ENCODE assay signal across 11 cellular contexts in the genomic region with DNA sequence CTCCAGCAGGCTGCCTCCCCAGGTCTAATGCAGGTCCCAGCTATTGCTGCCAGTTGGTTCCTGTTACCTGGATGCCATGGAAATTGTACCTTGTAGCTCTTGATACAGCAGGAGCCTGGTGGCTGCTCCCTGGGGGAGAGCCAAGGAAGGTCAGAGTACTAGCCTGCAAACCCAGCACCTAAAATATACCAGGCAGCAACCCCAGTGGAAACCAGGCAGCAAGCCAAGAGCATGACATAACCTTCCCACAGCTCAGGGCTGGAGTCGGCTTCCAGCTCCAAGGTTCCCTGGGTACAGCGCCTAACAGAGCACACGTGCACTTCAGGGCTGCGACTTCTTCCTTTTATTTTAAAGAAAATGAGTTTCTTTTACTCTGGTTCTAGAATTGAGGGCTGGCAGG. TPM values are rescaled to one million over a fixed set of nuclear protein-coding genes. Genes with fewer than 3 reads are reported as not detected.
A peak's percentile ranks its signal among the peaks of the same experiment; 100 is the strongest.
DNase-seq lines count a peak whose midpoint lies in the region; ATAC-seq and TF ChIP-seq lines count a peak whose summit lies in the region.
"Had no signal": no experiment of that assay in that cellular context is flagged by ENCODE, and none has a peak within 500 bp of the region (broad histone marks: within the 10 kb centered on the region; RNA-seq: fewer than 3 reads in every experiment).

No MANE protein-coding gene starts in this region.

- CTCF ChIA-PET in OCI-LY7 (lab: Charles Lee; ENCODE audit: unreplicated experiment) = no interaction called here

- H3K4me1 ChIP-seq in ovary (ENCODE audit: insufficient read depth) (peaks cover 4% of the 10 kb centered on the region), OCI-LY7 (ENCODE audit: insufficient read depth, low read length, poor library complexity, severe bottlenecking) (no peaks in the 10 kb centered on the region)

- H3K9me2 ChIP-seq in OCI-LY7 (ENCODE audit: insufficient read depth, low read length) = no peaks in the 10 kb centered on the region

- TF ChIP-seq CTCF in ovary (IDR thresholded peaks at IDR 0.05) (no peak), OCI-LY7 (conservative IDR thresholded peaks at IDR 0.05; ENCODE audit: low read length) (no peak)

- no peaks in the 10 kb centered on the region for H3K36me3 ChIP-seq in ovary
- no peaks in the 10 kb centered on the region for H3K36me3 ChIP-seq in OCI-LY7 (ENCODE audit: insufficient read depth, low read length)

- TF ChIP-seq POLR2A in ovary (IDR thresholded peaks at IDR 0.05) = no peak

- H3K4me3 ChIP-seq in ovary = no peak overlapping the region
- H3K4me3 ChIP-seq in OCI-LY7 (ENCODE audit: low read depth, low read length, poor library complexity, severe bottlenecking) = no peak overlapping the region
- H3K4me3 ChIP-seq: skin epidermis had no signal

- ATAC-seq in GM19328 (IDR thresholded peaks at IDR 0.05; ENCODE audit: unreplicated experiment) = no peak
- ATAC-seq in GM19455 (IDR thresholded peaks at IDR 0.05; ENCODE audit: unreplicated experiment) = no peak

- no peak overlapping the region for H3K27ac ChIP-seq in ovary
- H3K27ac ChIP-seq in OCI-LY7 (ENCODE audit: low read depth, low read length, poor library complexity, severe bottlenecking) = no peak overlapping the region
- H3K27ac ChIP-seq: skin epidermis had no signal

- DNase-seq in EL (peak; percentile 45), NCI-H446 treated with DMSO at 0.1 percent for 48 hours (lab: John Stamatoyannopoulos, UW) (peak; percentile 39), fibroblast of peridontal ligament (ENCODE audit: extremely low read depth) (peak; percentile 60), ovary (peak; percentile 77 to 88 (median 86)), OCI-LY7 (ENCODE audit: low spot score) (no peak), T-helper 2 cell (no peak)
- DNase-seq: activated CD4-positive, alpha-beta memory T cell treated with anti-CD3 and anti-CD28 coated beads for 36 hours; NCI-H526 had no signal

- WGBS in ovary, 3 donors = 33 to 39% (median 33%) methylated on average over 4 of the region's 4 CpGs

- intact Hi-C loops in ovary (cut with DNase I) = no loop called here
- intact Hi-C loops in OCI-LY7 (cut with micrococcal nuclease; ENCODE audit: unreplicated experiment) = no loop called here

- H3K27me3 ChIP-seq in ovary = no peaks in the 10 kb centered on the region

- BruUV-seq in OCI-LY7 (replicated peaks; lab: Mats Ljungman, UMichigan) = no TSS peak

- no peaks in the 10 kb centered on the region for H3K79me2 ChIP-seq in OCI-LY7 (ENCODE audit: insufficient read depth, low read depth, low read length)

- no peaks in the 10 kb centered on the region for H4K20me1 ChIP-seq in OCI-LY7 (ENCODE audit: insufficient read depth, low read length)

- H3K9me3 ChIP-seq in ovary (no peaks in the 10 kb centered on the region), OCI-LY7 (ENCODE audit: low read length) (no peaks in the 10 kb centered on the region)

- POLR2A ChIA-PET in OCI-LY7 (lab: Charles Lee) = no interaction called here

- H2AFZ ChIP-seq in OCI-LY7 (ENCODE audit: low read length) = no peak overlapping the region

- TF ChIP-seq EP300 in ovary (IDR thresholded peaks at IDR 0.05) = no peak

- H3K4me2 ChIP-seq in OCI-LY7 (ENCODE audit: low read length) = no peak overlapping the region

RNA-seq across cellular contexts. Expression of a gene that starts 30.3 kb away (rescaled TPM):
- total RNA-seq in ovary (not detected), OCI-LY7 (2022) (not detected in 2 replicates)
- polyA plus RNA-seq in ovary = not detected
- total RNA-seq in OCI-LY7 (2014; rRNA removed; shearing (Covaris generic)) = not detected in 2 replicates
- total RNA-seq: activated CD4-positive, alpha-beta memory T cell treated with anti-CD3 and anti-CD28 coated beads for 36 hours had no signal

Comparison
In these comparisons a context has a peak if more than half of its experiments do, and no peak if none do; other contexts are left out.
1. DNase-seq: peak in EL (single experiment), NCI-H446 treated with DMSO at 0.1 percent for 48 hours (single experiment), fibroblast of peridontal ligament (single experiment) and ovary (5 of 5); none in OCI-LY7 (single experiment) and T-helper 2 cell (0 of 5).